1 cellular context compared by ENCODE assay signal in the genomic region with DNA sequence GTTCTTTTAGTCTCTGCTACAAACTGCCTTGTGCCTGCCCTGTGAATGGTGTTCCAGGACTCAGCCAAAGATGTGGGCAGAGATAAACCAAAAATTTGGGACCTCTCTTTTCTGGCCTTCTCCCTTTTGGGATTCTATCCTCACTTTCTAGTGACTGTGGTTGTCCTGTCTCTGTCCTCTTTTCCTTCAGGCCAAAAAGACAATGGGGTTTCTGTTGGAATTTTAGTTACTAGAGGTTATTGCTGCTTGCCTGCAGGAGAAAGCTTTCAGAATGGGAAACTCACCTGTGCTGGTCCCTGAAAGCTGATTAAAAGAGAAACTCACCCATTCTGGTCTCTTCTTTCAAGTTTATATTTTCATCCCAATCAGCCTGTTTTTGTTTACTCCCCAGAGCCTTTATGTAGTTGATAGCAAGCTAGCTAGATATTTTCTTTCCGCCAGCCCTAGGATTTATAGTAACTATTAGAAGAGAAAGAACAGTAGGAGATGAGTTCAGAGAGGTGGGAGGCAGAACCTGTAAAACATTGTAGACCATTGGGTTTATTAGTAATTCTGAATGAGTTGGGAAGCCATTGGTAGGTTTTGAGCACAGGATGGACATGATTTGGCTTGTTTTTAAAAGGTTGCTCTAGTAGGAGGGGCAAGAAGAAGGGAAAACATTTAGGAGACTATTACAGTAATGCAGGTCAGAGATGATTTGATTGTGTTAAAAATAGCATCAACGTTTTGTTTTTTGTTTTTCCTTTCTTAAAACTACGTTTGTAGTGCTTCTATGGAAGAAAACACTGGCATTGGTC.
TF ChIP-seq lines count a peak whose summit lies in the region.

No MANE protein-coding gene starts in this region.

TF ChIP-seq in GM12878, 131 proteins besides CTCF, POLR2A, EP300 and RAD21:
- TF ChIP-seq ZNF622 (IDR thresholded peaks at IDR 0.05) (no peak), ZNF217 (IDR thresholded peaks at IDR 0.05) (no peak), MYB (IDR thresholded peaks at IDR 0.05; ENCODE audit: borderline replicate concordance, low read depth, low read length) (no peak), TCF7 (IDR thresholded peaks at IDR 0.05; ENCODE audit: borderline replicate concordance) (no peak), CBX3 (IDR thresholded peaks at IDR 0.05; ENCODE audit: borderline replicate concordance, low read depth) (no peak)
- TF ChIP-seq, protein P1, sequence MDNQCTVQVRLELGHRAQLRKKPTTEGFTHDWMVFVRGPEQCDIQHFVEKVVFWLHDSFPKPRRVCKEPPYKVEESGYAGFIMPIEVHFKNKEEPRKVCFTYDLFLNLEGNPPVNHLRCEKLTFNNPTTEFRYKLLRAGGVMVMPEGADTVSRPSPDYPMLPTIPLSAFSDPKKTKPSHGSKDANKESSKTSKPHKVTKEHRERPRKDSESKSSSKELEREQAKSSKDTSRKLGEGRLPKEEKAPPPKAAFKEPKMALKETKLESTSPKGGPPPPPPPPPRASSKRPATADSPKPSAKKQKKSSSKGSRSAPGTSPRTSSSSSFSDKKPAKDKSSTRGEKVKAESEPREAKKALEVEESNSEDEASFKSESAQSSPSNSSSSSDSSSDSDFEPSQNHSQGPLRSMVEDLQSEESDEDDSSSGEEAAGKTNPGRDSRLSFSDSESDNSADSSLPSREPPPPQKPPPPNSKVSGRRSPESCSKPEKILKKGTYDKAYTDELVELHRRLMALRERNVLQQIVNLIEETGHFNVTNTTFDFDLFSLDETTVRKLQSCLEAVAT (IDR thresholded peaks at IDR 0.05): no peak
- TF ChIP-seq, protein P2, sequence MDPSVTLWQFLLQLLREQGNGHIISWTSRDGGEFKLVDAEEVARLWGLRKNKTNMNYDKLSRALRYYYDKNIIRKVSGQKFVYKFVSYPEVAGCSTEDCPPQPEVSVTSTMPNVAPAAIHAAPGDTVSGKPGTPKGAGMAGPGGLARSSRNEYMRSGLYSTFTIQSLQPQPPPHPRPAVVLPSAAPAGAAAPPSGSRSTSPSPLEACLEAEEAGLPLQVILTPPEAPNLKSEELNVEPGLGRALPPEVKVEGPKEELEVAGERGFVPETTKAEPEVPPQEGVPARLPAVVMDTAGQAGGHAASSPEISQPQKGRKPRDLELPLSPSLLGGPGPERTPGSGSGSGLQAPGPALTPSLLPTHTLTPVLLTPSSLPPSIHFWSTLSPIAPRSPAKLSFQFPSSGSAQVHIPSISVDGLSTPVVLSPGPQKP (IDR thresholded peaks at IDR 0.05; ENCODE audit: low read depth, low read length): no peak
- TF ChIP-seq, protein P3, sequence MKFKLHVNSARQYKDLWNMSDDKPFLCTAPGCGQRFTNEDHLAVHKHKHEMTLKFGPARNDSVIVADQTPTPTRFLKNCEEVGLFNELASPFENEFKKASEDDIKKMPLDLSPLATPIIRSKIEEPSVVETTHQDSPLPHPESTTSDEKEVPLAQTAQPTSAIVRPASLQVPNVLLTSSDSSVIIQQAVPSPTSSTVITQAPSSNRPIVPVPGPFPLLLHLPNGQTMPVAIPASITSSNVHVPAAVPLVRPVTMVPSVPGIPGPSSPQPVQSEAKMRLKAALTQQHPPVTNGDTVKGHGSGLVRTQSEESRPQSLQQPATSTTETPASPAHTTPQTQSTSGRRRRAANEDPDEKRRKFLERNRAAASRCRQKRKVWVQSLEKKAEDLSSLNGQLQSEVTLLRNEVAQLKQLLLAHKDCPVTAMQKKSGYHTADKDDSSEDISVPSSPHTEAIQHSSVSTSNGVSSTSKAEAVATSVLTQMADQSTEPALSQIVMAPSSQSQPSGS (IDR thresholded peaks at IDR 0.05; ENCODE audit: low read length): no peak
- TF ChIP-seq, protein P4, sequence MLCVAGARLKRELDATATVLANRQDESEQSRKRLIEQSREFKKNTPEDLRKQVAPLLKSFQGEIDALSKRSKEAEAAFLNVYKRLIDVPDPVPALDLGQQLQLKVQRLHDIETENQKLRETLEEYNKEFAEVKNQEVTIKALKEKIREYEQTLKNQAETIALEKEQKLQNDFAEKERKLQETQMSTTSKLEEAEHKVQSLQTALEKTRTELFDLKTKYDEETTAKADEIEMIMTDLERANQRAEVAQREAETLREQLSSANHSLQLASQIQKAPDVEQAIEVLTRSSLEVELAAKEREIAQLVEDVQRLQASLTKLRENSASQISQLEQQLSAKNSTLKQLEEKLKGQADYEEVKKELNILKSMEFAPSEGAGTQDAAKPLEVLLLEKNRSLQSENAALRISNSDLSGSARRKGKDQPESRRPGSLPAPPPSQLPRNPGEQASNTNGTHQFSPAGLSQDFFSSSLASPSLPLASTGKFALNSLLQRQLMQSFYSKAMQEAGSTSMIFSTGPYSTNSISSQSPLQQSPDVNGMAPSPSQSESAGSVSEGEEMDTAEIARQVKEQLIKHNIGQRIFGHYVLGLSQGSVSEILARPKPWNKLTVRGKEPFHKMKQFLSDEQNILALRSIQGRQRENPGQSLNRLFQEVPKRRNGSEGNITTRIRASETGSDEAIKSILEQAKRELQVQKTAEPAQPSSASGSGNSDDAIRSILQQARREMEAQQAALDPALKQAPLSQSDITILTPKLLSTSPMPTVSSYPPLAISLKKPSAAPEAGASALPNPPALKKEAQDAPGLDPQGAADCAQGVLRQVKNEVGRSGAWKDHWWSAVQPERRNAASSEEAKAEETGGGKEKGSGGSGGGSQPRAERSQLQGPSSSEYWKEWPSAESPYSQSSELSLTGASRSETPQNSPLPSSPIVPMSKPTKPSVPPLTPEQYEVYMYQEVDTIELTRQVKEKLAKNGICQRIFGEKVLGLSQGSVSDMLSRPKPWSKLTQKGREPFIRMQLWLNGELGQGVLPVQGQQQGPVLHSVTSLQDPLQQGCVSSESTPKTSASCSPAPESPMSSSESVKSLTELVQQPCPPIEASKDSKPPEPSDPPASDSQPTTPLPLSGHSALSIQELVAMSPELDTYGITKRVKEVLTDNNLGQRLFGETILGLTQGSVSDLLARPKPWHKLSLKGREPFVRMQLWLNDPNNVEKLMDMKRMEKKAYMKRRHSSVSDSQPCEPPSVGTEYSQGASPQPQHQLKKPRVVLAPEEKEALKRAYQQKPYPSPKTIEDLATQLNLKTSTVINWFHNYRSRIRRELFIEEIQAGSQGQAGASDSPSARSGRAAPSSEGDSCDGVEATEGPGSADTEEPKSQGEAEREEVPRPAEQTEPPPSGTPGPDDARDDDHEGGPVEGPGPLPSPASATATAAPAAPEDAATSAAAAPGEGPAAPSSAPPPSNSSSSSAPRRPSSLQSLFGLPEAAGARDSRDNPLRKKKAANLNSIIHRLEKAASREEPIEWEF (IDR thresholded peaks at IDR 0.05; ENCODE audit: insufficient replicate concordance, low read depth, low read length): no peak
